In the genomic region with DNA sequence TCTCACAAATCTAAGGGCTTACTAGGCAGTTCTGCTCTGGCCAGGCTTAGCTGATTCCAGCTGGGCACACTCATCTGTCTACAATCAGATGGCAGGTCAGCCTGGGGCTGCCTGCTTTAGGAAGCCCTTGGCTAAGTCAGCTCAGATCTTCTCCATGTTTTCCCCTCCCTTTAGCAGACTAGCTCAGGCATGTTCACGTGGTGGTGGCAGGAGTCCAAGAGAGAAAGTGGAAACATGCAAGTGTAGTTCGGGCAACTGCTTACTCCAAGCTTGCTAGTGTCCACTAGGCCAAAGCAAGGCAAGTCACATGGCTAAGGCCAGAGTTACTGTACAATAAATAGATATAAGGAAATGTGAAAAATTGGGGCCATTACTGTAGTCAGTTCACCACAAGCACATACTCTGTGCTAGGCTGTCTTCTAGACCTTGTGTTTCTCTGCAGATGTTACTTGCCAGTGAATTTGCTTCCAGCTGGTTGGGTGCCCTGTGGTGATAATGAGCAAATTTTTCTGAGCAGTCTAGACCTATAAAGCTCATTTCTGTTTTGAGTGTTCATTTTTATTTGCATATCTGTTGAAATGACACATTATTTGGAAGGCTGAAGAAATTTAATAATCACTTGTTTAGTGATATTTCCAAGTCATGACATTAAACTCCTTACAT, we compare ENCODE assay signal across 9 cellular contexts. TPM values are rescaled to one million over a fixed set of nuclear protein-coding genes. Genes with fewer than 3 reads are reported as not detected.
DNase-seq lines count a peak whose midpoint lies in the region; ATAC-seq and TF ChIP-seq lines count a peak whose summit lies in the region.
"Had no signal": no experiment of that assay in that cellular context is flagged by ENCODE, and none has a peak within 500 bp of the region (broad histone marks: within the 10 kb centered on the region; RNA-seq: fewer than 3 reads in every experiment).

No MANE protein-coding gene starts in this region.

- H3K4me1 ChIP-seq in mucosa of descending colon (ENCODE audit: low read depth) = peaks cover 10% of the 10 kb centered on the region
- H3K4me1 ChIP-seq in CD8-positive, alpha-beta T cell (ENCODE audit: insufficient read depth, low read length) = no peaks in the 10 kb centered on the region
- H3K4me1 ChIP-seq: BLaER1 had no signal

- no peaks in the 10 kb centered on the region for H3K27me3 ChIP-seq in CD8-positive, alpha-beta T cell (ENCODE audit: insufficient read depth, low read length)
- H3K27me3 ChIP-seq: BLaER1 had no signal

- ATAC-seq in mucosa of descending colon = peak; percentile 74
- ATAC-seq in CD8-positive, alpha-beta T cell = no peak

- peak; percentile 45 for DNase-seq in AG04449 (ENCODE audit: low read depth, low spot score)
- DNase-seq in NCI-H2171 (lab: John Stamatoyannopoulos, UW) = peak; percentile 32
- DNase-seq in epithelial cell of esophagus (ENCODE audit: low read depth) = peak; percentile 97
- DNase-seq in mucosa of descending colon = peak in 2 of 3 donors; percentile 59 to 84
- DNase-seq in activated T-cell treated with anti-CD3 and anti-CD28 coated beads, Interleukin-2, amount 50 U/mL, for 48 hours = no peak
- DNase-seq in CD8-positive, alpha-beta T cell = no peak
- DNase-seq in activated CD4-positive, alpha-beta memory T cell treated with anti-CD3 and anti-CD28 coated beads for 36 hours = no peak
- no peak for DNase-seq in activated CD4-positive, alpha-beta T cell treated with anti-CD3 and anti-CD28 coated beads for 48 hours

- H3K4me3 ChIP-seq in AG04449 (ENCODE audit: low read depth, low read length) = no peak overlapping the region
- H3K4me3 ChIP-seq in epithelial cell of esophagus (ENCODE audit: low read length) = no peak overlapping the region
- no peak overlapping the region for H3K4me3 ChIP-seq in mucosa of descending colon
- no peak overlapping the region for H3K4me3 ChIP-seq in CD8-positive, alpha-beta T cell (ENCODE audit: low read depth, low read length)
- H3K4me3 ChIP-seq: BLaER1 had no signal

- H3K36me3 Mint-ChIP-seq in CD8-positive, alpha-beta T cell = peaks cover 14% of the 10 kb centered on the region
- no peaks in the 10 kb centered on the region for H3K36me3 Mint-ChIP-seq in activated CD4-positive, alpha-beta memory T cell treated with anti-CD3 and anti-CD28 coated beads for 36 hours

- CTCF ChIA-PET in AG04449 (lab: Yijun Ruan, JAX) = interaction anchor here (0.9 to 1.6 kb wide), 5 partner anchors 11 to 130 kb away, joined by 3 to 6 read pairs (median 4); no protein-coding TSS in a partner anchor
- CTCF ChIA-PET in CD8-positive, alpha-beta T cell (lab: Charles Lee) = interaction anchor here (1.1 to 1.9 kb wide), 4 partner anchors 28 to 92 kb away, joined by 3 to 6 read pairs (median 5); no protein-coding TSS in a partner anchor
- CTCF ChIA-PET in activated CD4-positive, alpha-beta memory T cell treated with anti-CD3 and anti-CD28 coated beads for 36 hours (lab: Charles Lee) = interaction anchor here (0.6 to 1.2 kb wide), 2 partner anchors 11 to 52 kb away, joined by 3 to 4 read pairs; no protein-coding TSS in a partner anchor

- H3K36me3 ChIP-seq in mucosa of descending colon (ENCODE audit: low read depth) = no peaks in the 10 kb centered on the region
- no peaks in the 10 kb centered on the region for H3K36me3 ChIP-seq in CD8-positive, alpha-beta T cell (ENCODE audit: insufficient read depth, low read length)

- no peaks in the 10 kb centered on the region for H3K9me3 ChIP-seq in mucosa of descending colon
- H3K9me3 ChIP-seq in CD8-positive, alpha-beta T cell (ENCODE audit: low read length) = no peaks in the 10 kb centered on the region
- H3K9me3 ChIP-seq: BLaER1 had no signal

- TF ChIP-seq CTCF in AG04449 (IDR thresholded peaks at IDR 0.05; ENCODE audit: insufficient read depth, low read length, missing control alignments) (no peak), epithelial cell of esophagus (IDR thresholded peaks at IDR 0.05; ENCODE audit: insufficient read depth, low read depth, low read length, missing control alignments) (no peak), mucosa of descending colon (IDR thresholded peaks at IDR 0.05) (no peak)
- TF ChIP-seq CTCF in CD8-positive, alpha-beta T cell (IDR thresholded peaks at IDR 0.05) = no peak

- no peaks in the 10 kb centered on the region for H3K9me3 Mint-ChIP-seq in CD8-positive, alpha-beta T cell
- no peaks in the 10 kb centered on the region for H3K9me3 Mint-ChIP-seq in activated CD4-positive, alpha-beta memory T cell treated with anti-CD3 and anti-CD28 coated beads for 36 hours

- intact Hi-C loops in mucosa of descending colon (cut with DNase I, micrococcal nuclease) = no loop called here
- intact Hi-C loops in CD8-positive, alpha-beta T cell (cut with DNase I, micrococcal nuclease) = no loop called here
- intact Hi-C loops in activated CD4-positive, alpha-beta memory T cell treated with anti-CD3 and anti-CD28 coated beads for 36 hours (cut with micrococcal nuclease) = no loop called here

- POLR2A ChIA-PET in AG04449 (lab: Yijun Ruan, JAX) = interaction anchor here (1.2 to 1.7 kb wide), 3 partner anchors 10 to 91 kb away, joined by 3 to 6 read pairs (median 5); no protein-coding TSS in a partner anchor
- POLR2A ChIA-PET in CD8-positive, alpha-beta T cell (lab: Charles Lee) = no interaction called here
- POLR2A ChIA-PET in activated CD4-positive, alpha-beta memory T cell treated with anti-CD3 and anti-CD28 coated beads for 36 hours (lab: Charles Lee) = interaction anchor here (0.6 kb wide), 1 partner anchor 162 kb away, joined by 3 read pairs; no protein-coding TSS in a partner anchor

- no peak overlapping the region for H3K27ac ChIP-seq in CD8-positive, alpha-beta T cell (ENCODE audit: low read depth, low read length)
- H3K27ac ChIP-seq: BLaER1 had no signal

- H3K4me1 Mint-ChIP-seq in CD8-positive, alpha-beta T cell (ENCODE audit: low read depth) = no peaks in the 10 kb centered on the region
- H3K4me1 Mint-ChIP-seq in activated CD4-positive, alpha-beta memory T cell treated with anti-CD3 and anti-CD28 coated beads for 36 hours (ENCODE audit: low read depth) = no peaks in the 10 kb centered on the region

- no peaks in the 10 kb centered on the region for H3K27me3 Mint-ChIP-seq in CD8-positive, alpha-beta T cell (ENCODE audit: low read depth)
- no peaks in the 10 kb centered on the region for H3K27me3 Mint-ChIP-seq in activated CD4-positive, alpha-beta memory T cell treated with anti-CD3 and anti-CD28 coated beads for 36 hours

- no peak overlapping the region for H3K27ac Mint-ChIP-seq in CD8-positive, alpha-beta T cell
- H3K27ac Mint-ChIP-seq in activated CD4-positive, alpha-beta memory T cell treated with anti-CD3 and anti-CD28 coated beads for 36 hours = no peak overlapping the region

- no peak overlapping the region for H3K4me3 Mint-ChIP-seq in CD8-positive, alpha-beta T cell
- H3K4me3 Mint-ChIP-seq in activated CD4-positive, alpha-beta memory T cell treated with anti-CD3 and anti-CD28 coated beads for 36 hours = no peak overlapping the region

RNA-seq across cellular contexts. Expression of gene RECK, which starts 38.3 kb away (rescaled TPM):
- 10 to 100 TPM in 1 of 3 donors, 1 to 10 TPM in 2; 2.1 to 13.0 (median 3.7) TPM for total RNA-seq in mucosa of descending colon
- 1 to 10 TPM; 5.0 to 6.3 TPM for total RNA-seq in CD8-positive, alpha-beta T cell
- total RNA-seq in activated CD4-positive, alpha-beta memory T cell treated with anti-CD3 and anti-CD28 coated beads for 36 hours = 1 to 10 TPM; 6.1 to 7.2 TPM

Comparison
In these comparisons a context has a peak if more than half of its experiments do, and no peak if none do; other contexts are left out.
1. DNase-seq: peak in AG04449 (single experiment), NCI-H2171 (single experiment), epithelial cell of esophagus (single experiment) and mucosa of descending colon (2 of 3); none in activated T-cell treated with anti-CD3 and anti-CD28 coated beads, Interleukin-2, amount 50 U/mL, for 48 hours (0 of 2), CD8-positive, alpha-beta T cell (0 of 7), activated CD4-positive, alpha-beta memory T cell treated with anti-CD3 and anti-CD28 coated beads for 36 hours (single experiment) and activated CD4-positive, alpha-beta T cell treated with anti-CD3 and anti-CD28 coated beads for 48 hours (single experiment).